ENCODE assay signal across 15 cellular contexts in the genomic region with DNA sequence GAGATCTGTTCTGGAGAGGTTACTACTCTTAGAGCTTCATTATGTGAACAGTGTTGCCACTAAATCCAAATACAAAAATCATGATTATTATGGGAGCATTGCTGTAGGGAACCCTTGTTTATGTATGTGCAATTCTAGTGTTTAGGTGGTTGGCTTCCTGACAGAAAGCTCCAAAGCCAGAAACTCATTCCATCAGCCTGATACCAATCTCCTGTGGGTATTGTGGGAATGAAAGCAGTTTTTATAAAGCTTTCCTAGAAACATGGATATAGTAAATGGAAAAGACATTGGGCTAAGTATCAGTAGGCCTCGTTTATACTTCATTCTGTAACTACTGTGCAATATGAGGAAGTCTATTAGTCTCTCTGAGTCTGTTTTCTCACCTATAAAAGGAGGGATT. TPM values are rescaled to one million over a fixed set of nuclear protein-coding genes. Genes with fewer than 3 reads are reported as not detected.
DNase-seq lines count a peak whose midpoint lies in the region; ATAC-seq and TF ChIP-seq lines count a peak whose summit lies in the region.
"Had no signal": no experiment of that assay in that cellular context is flagged by ENCODE, and none has a peak within 500 bp of the region (broad histone marks: within the 10 kb centered on the region; RNA-seq: fewer than 3 reads in every experiment).

No MANE protein-coding gene starts in this region.

- no peak overlapping the region for H3K4me3 ChIP-seq in Panc1 (ENCODE audit: low read depth in 2 of 2, low read length in 2 of 2)
- no peak overlapping the region for H3K4me3 ChIP-seq in fibroblast of villous mesenchyme (ENCODE audit: low read depth, low read length)
- H3K4me3 ChIP-seq: GM23338, HAP-1 had no signal

- DNase-seq in Panc1 (ENCODE audit: low read depth, low spot score) (no peak), astrocyte of the hippocampus (ENCODE audit: low read depth, low spot score) (peak; percentile 11), fibroblast of villous mesenchyme (ENCODE audit: low read depth) (peak; percentile 19), GF-D8 (lab: John Stamatoyannopoulos, UW) (no peak), NCI-H748 treated with DMSO at 0.1 percent for 48 hours (lab: John Stamatoyannopoulos, UW) (no peak)
- DNase-seq: C1 segment of cervical spinal cord; Calu3; CD4-positive, alpha-beta T cell; DMS 273 treated with DMSO at 0.1 percent for 48 hours had no signal

- no peaks in the 10 kb centered on the region for H3K9me3 ChIP-seq in Panc1 (ENCODE audit: control insufficient read depth, insufficient read depth, low read depth, low read length)
- H3K9me3 ChIP-seq: HAP-1 had no signal

- in situ Hi-C loops in Panc1 (cut with HindIII; ENCODE audit: low pct_unique_long_range_greater_than_20kb, low sequenced_read_pairs) = no loop called here

- CTCF ChIA-PET in Panc1 (lab: Charles Lee) = no interaction called here

- no TSS peak for BruUV-seq in Panc1 (replicated peaks; lab: Mats Ljungman, UMichigan)

- H3K27ac ChIP-seq in Panc1 (ENCODE audit: low read length) = peak overlapping the region; percentile 32; the same call in 1 of the 2 replicates
- H3K27ac ChIP-seq: HL-60 had no signal

- H3K36me3 ChIP-seq in Panc1 (ENCODE audit: control insufficient read depth, insufficient read depth, low read length) = no peaks in the 10 kb centered on the region
- H3K36me3 ChIP-seq: HAP-1 had no signal

- H3K4me1 ChIP-seq in Panc1 (ENCODE audit: control insufficient read depth, insufficient read depth, low read length) = peaks cover 68% of the 10 kb centered on the region
- H3K4me1 ChIP-seq: HAP-1 had no signal

- TF ChIP-seq CTCF in Panc1 (IDR thresholded peaks at IDR 0.05) (no peak), fibroblast of villous mesenchyme (IDR thresholded peaks at IDR 0.05; ENCODE audit: insufficient read depth, low read depth, low read length) (no peak)

- ATAC-seq in Panc1 (no peak), GM19467 (IDR thresholded peaks at IDR 0.05; ENCODE audit: unreplicated experiment) (no peak), HG03432 (IDR thresholded peaks at IDR 0.05; ENCODE audit: unreplicated experiment) (no peak)
- ATAC-seq: GM23338 had no signal

- intact Hi-C loops in Panc1 (cut with micrococcal nuclease; ENCODE audit: unreplicated experiment) = loop anchor here (10.0 kb wide), 2 partner anchors 127 to 587 kb away; no protein-coding TSS in a partner anchor

- H3K27me3 ChIP-seq in Panc1 (ENCODE audit: control insufficient read depth, insufficient read depth, low read length) = no peaks in the 10 kb centered on the region

- POLR2A ChIA-PET in Panc1 (lab: Charles Lee) = interaction anchor here (0.5 to 0.7 kb wide), 2 partner anchors 22 to 99 kb away, joined by 3 to 6 read pairs; no protein-coding TSS in a partner anchor

RNA-seq across cellular contexts. Expression of gene SDK1, which starts 6.4 kb away (rescaled TPM):
- total RNA-seq in Panc1 (2021; ENCODE audit: unreplicated experiment) (47.4 TPM), fibroblast of villous mesenchyme (0.43 and 0.64 TPM in 2 replicates)
- polyA plus RNA-seq in Panc1 (2012; ENCODE audit: insufficient read length) = 67.8 TPM
- total RNA-seq: G401 had no signal

Comparison
In these comparisons a context has a peak if more than half of its experiments do, and no peak if none do; other contexts are left out.
1. DNase-seq: peak in astrocyte of the hippocampus (single experiment) and fibroblast of villous mesenchyme (single experiment); none in Panc1 (single experiment), GF-D8 (single experiment) and NCI-H748 treated with DMSO at 0.1 percent for 48 hours (single experiment).
2. RNA of gene SDK1, which starts 6.4 kb away (total RNA-seq): 47.4 TPM in Panc1 (single experiment); 0.43 to 0.64 TPM in fibroblast of villous mesenchyme; every median in the first group is over 10 times any median in the second.